Comparison of ENCODE assay signal across 1 cellular context in genomic region chr11:36689442-36689841, GRCh38.
A peak's percentile ranks its signal among the peaks of the same experiment; 100 is the strongest.
TF ChIP-seq lines count a peak whose summit lies in the region.

No MANE protein-coding gene starts in this region.

TF ChIP-seq in HEK293, 187 proteins besides CTCF, POLR2A, EP300 and RAD21:
- TF ChIP-seq, protein P1, sequence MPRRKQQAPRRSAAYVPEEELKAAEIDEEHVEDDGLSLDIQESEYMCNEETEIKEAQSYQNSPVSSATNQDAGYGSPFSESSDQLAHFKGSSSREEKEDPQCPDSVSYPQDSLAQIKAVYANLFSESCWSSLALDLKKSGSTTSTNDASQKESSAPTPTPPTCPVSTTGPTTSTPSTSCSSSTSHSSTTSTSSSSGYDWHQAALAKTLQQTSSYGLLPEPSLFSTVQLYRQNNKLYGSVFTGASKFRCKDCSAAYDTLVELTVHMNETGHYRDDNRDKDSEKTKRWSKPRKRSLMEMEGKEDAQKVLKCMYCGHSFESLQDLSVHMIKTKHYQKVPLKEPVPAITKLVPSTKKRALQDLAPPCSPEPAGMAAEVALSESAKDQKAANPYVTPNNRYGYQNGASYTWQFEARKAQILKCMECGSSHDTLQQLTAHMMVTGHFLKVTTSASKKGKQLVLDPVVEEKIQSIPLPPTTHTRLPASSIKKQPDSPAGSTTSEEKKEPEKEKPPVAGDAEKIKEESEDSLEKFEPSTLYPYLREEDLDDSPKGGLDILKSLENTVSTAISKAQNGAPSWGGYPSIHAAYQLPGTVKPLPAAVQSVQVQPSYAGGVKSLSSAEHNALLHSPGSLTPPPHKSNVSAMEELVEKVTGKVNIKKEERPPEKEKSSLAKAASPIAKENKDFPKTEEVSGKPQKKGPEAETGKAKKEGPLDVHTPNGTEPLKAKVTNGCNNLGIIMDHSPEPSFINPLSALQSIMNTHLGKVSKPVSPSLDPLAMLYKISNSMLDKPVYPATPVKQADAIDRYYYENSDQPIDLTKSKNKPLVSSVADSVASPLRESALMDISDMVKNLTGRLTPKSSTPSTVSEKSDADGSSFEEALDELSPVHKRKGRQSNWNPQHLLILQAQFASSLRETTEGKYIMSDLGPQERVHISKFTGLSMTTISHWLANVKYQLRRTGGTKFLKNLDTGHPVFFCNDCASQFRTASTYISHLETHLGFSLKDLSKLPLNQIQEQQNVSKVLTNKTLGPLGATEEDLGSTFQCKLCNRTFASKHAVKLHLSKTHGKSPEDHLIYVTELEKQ (tag by site-specific recombination; IDR thresholded peaks at IDR 0.05; ENCODE audit: borderline replicate concordance): no peak
- peak; percentile 67; the same call in 1 of the 2 replicates for TF ChIP-seq ZNF239 (tag by site-specific recombination; IDR thresholded peaks at IDR 0.05)
TF ChIP-seq in HEK293: peak in this region for 1.
